Comparison of ENCODE assay signal across 8 cellular contexts in genomic region chr12:10613334-10614055, GRCh38. TPM values are rescaled to one million over a fixed set of nuclear protein-coding genes. Genes with fewer than 3 reads are reported as not detected.
DNase-seq lines count a peak whose midpoint lies in the region; ATAC-seq and TF ChIP-seq lines count a peak whose summit lies in the region.

Gene MAGOHB (minus strand): TSS chr12:10613609. CDS start chr12:10613532, 77 bp downstream.

- POLR2A ChIA-PET in IMR-90 (lab: Charles Lee; ENCODE audit: unreplicated experiment): no interaction called here

- H2AFZ ChIP-seq in IMR-90 (replicated peaks; ENCODE audit: low read length, poor library complexity): peak within 1 kb of the TSS; percentile 94

- H3K14ac ChIP-seq in IMR-90 (replicated peaks; ENCODE audit: low read depth, low read length): peak within 1 kb of the TSS; percentile 96

- no peaks in the 10 kb centered on the region for H4K20me1 ChIP-seq in IMR-90 (ENCODE audit: insufficient read depth, low read length)

- H3K9me1 ChIP-seq in IMR-90 (ENCODE audit: insufficient read depth, low read length): peaks cover 4% of the 10 kb centered on the region; the same call in 1 of the 2 replicates

- peak within 1 kb of the TSS; percentile 39 for H2BK20ac ChIP-seq in IMR-90 (ENCODE audit: low read depth, low read length)

- peak within 1 kb of the TSS; percentile 81 for H2AK9ac ChIP-seq in IMR-90 (replicated peaks; ENCODE audit: low read depth, low read length, poor library complexity)

- H2BK15ac ChIP-seq in IMR-90 (ENCODE audit: low read depth, low read length): peak within 1 kb of the TSS; percentile 62; the same call in 2 of the 3 replicates

- dilution Hi-C loops in IMR-90 (cut with HindIII; ENCODE audit: low sequenced_read_pairs, unreplicated experiment): no loop called here

- peak within 1 kb of the TSS; percentile 83 for H2BK120ac ChIP-seq in IMR-90 (ENCODE audit: low read depth, low read length)

- peaks cover 2% of the 10 kb centered on the region for H3K36me3 ChIP-seq in IMR-90 (ENCODE audit: control insufficient read depth, insufficient read depth, low read length)

- CTCF ChIA-PET in IMR-90 (lab: Yijun Ruan, JAX): interaction anchor here (1.2 kb wide), 1 partner anchor 247 kb away, joined by 3 read pairs; no protein-coding TSS in a partner anchor

- 0% methylated on average over 18 of the region's 46 CpGs; no CpG with 5 or more reads in 1 of the 2 experiments for WGBS in IMR-90 (ENCODE audit: extremely low coverage in 2 of 2, insufficient read length in 1 of 2), 2 experiments

- H4K5ac ChIP-seq in IMR-90 (ENCODE audit: low read depth, low read length): peak within 1 kb of the TSS; percentile 97

- H3K79me1 ChIP-seq in IMR-90 (ENCODE audit: low read depth in 1 of 2, low read length in 2 of 2): peaks cover 6 to 19% of the 10 kb centered on the region in 2 experiments; a peak in 3 of 4 replicates

- peak within 1 kb of the TSS; percentile 88 for H3K56ac ChIP-seq in IMR-90 (ENCODE audit: extremely low read depth, insufficient read depth, low read length)

- peak within 1 kb of the TSS; percentile 94 for H3K9ac ChIP-seq in IMR-90 (ENCODE audit: low read depth, low read length)

- no TSS peak for BruUV-seq in IMR-90 (replicated peaks; lab: Mats Ljungman, UMichigan)

- peak within 1 kb of the TSS; percentile 80 for H3K4me3 ChIP-seq in IMR-90 (ENCODE audit: insufficient read depth, low read depth, low read length)

- no peaks in the 10 kb centered on the region for H3K9me3 ChIP-seq in IMR-90 (ENCODE audit: control insufficient read depth, insufficient read depth, low read length)

- peak within 1 kb of the TSS; percentile 98 for H4K91ac ChIP-seq in IMR-90 (ENCODE audit: insufficient read depth, low read depth, low read length)

- H4K8ac ChIP-seq in IMR-90 (ENCODE audit: low read depth in 2 of 2, low read length in 2 of 2): peak within 1 kb of the TSS; percentile 85 to 97

- H2BK5ac ChIP-seq in IMR-90 (ENCODE audit: low read depth, low read length, poor library complexity, severe bottlenecking): peak within 1 kb of the TSS; percentile 94

- DNase-seq in DMS 273 (lab: John Stamatoyannopoulos, UW; ENCODE audit: unreplicated experiment) (peak; percentile 96), IMR-90 (peak; percentile 96), OCI-M1 (lab: John Stamatoyannopoulos, UW) (peak; percentile 98), activated T-cell treated with anti-CD3 and anti-CD28 coated beads for 24 hours (ENCODE audit: low read depth) (peak; percentile 99), epidermal melanocyte (ENCODE audit: insufficient read length, low spot score) (peak; percentile 79), middle frontal gyrus (ENCODE audit: extremely low spot score, low spot score) (peak; percentile 84)
- peak; percentile 95 to 100 for DNase-seq in stimulated activated CD8-positive, alpha-beta memory T cell treated with anti-CD3 and anti-CD28 coated beads, Interleukin-2, amount 100 ng/mL, for 48 hours (ENCODE audit: low read depth in 2 of 2)

- peak within 1 kb of the TSS; percentile 77 for H3K18ac ChIP-seq in IMR-90 (ENCODE audit: low read depth, low read length)

- intact Hi-C loops in IMR-90 (cut with micrococcal nuclease): loop anchor here (1.0 to 10.0 kb wide), 3 partner anchors 103 to 581 kb away; no protein-coding TSS in a partner anchor

- H3K4me1 ChIP-seq in IMR-90 (ENCODE audit: control insufficient read depth, insufficient read depth, low read length): peaks cover 8% of the 10 kb centered on the region

- no peak for TF ChIP-seq CTCF in IMR-90 (conservative IDR thresholded peaks at IDR 0.05; ENCODE audit: low read depth, low read length)

- H2AK5ac ChIP-seq in IMR-90 (ENCODE audit: low read depth, low read length): peak within 1 kb of the TSS; percentile 84

- TF ChIP-seq POLR2A in IMR-90 (IDR thresholded peaks at IDR 0.05; ENCODE audit: low read depth, low read length): peak; percentile 69; the same call in 1 of the 2 replicates

- peak within 1 kb of the TSS; percentile 89 for H3K23ac ChIP-seq in IMR-90 (ENCODE audit: low read depth, low read length)

- peak within 1 kb of the TSS; percentile 97 for H3K4ac ChIP-seq in IMR-90 (ENCODE audit: low read depth, low read length)

- peak within 1 kb of the TSS; percentile 100 for H3K4me2 ChIP-seq in IMR-90 (ENCODE audit: low read depth, low read length)

- no peak for TF ChIP-seq RAD21 in IMR-90 (IDR thresholded peaks at IDR 0.05; ENCODE audit: low read length)

- ATAC-seq in GM21528 (IDR thresholded peaks at IDR 0.05; ENCODE audit: low FRiP score, unreplicated experiment) (peak; percentile 93), IMR-90 (ENCODE audit: low read depth) (peak; percentile 96)

- peak within 1 kb of the TSS; percentile 93 for H3K27ac ChIP-seq in IMR-90 (ENCODE audit: insufficient read depth, low read length)

- no peaks in the 10 kb centered on the region for H3K27me3 ChIP-seq in IMR-90 (ENCODE audit: control insufficient read depth, insufficient read depth, low read length)

- in situ Hi-C loops in IMR-90 (cut with MboI; ENCODE audit: low sequenced_read_pairs): no loop called here

TF ChIP-seq in IMR-90, 13 proteins besides CTCF, POLR2A, EP300 and RAD21:
- TF ChIP-seq ELK1 (IDR thresholded peaks at IDR 0.05; ENCODE audit: borderline replicate concordance, low read depth, low read length): no peak
- peak; percentile 37 for TF ChIP-seq MAFK (IDR thresholded peaks at IDR 0.05; ENCODE audit: low read depth, low read length)
- peak; percentile 11; the same call in 1 of the 2 replicates for TF ChIP-seq SMC3 (IDR thresholded peaks at IDR 0.05; ENCODE audit: low read depth, low read length)
- peak; percentile 95 for TF ChIP-seq MXI1 (IDR thresholded peaks at IDR 0.05; ENCODE audit: borderline replicate concordance, low read depth, low read length)
- TF ChIP-seq BHLHE40 (IDR thresholded peaks at IDR 0.05; ENCODE audit: low read depth, low read length): peak; percentile 55; the same call in 1 of the 2 replicates
- no peak for TF ChIP-seq CEBPB (IDR thresholded peaks at IDR 0.05; ENCODE audit: low read depth, low read length)
- TF ChIP-seq USF2 (IDR thresholded peaks at IDR 0.05; ENCODE audit: low read depth, low read length): no peak
- peak; percentile 85 for TF ChIP-seq FOS (IDR thresholded peaks at IDR 0.05; ENCODE audit: low read depth, low read length)
- peak; percentile 62; the same call in 1 of the 2 replicates for TF ChIP-seq MAZ (IDR thresholded peaks at IDR 0.05; ENCODE audit: borderline replicate concordance, low read depth, low read length)
- no peak for TF ChIP-seq RCOR1 (IDR thresholded peaks at IDR 0.05; ENCODE audit: insufficient replicate concordance, low read length)
- no peak for TF ChIP-seq RFX5 (IDR thresholded peaks at IDR 0.05; ENCODE audit: low read depth, low read length)
- peak; percentile 53; the same call in 1 of the 2 replicates for TF ChIP-seq NFE2L2 (IDR thresholded peaks at IDR 0.05; ENCODE audit: low read depth, low read length)
- TF ChIP-seq CHD1 (IDR thresholded peaks at IDR 0.05; ENCODE audit: low read depth, low read length): 0 out of 2 replicates have a peak, but pooled peaks have one; percentile 63

RNA-seq across cellular contexts. Expression of gene MAGOHB, which starts in this region (rescaled TPM):
- 6.3 and 23.3 TPM in 2 replicates for total RNA-seq in IMR-90 (2012; rRNA removed)
- polyA plus RNA-seq in IMR-90 (2012; rRNA removed): 15.6 and 20.3 TPM in 2 replicates
- 1.2 and 5.4 TPM in 2 replicates for polyA plus RNA-seq in IMR-90 (2012; cell fraction: cytosol; rRNA removed)
- 7.3 and 10.8 TPM in 2 replicates for polyA plus RNA-seq in IMR-90 (2012; cell fraction: nucleus; rRNA removed; ENCODE audit: low replicate concordance)

Comparison
In these comparisons a context has a peak if more than half of its experiments do, and no peak if none do; other contexts are left out.
1. Peak in every context shown above with its lines: DNase-seq, ATAC-seq, H3K4me3 ChIP-seq and H3K27ac ChIP-seq.